In genomic region chr14:101665478-101666078, GRCh38 we compare ENCODE assay signal across 9 cellular contexts.
DNase-seq lines count a peak whose midpoint lies in the region; ATAC-seq, FAIRE-seq and TF ChIP-seq lines count a peak whose summit lies in the region.
"Had no signal": no experiment of that assay in that cellular context is flagged by ENCODE, and none has a peak within 500 bp of the region (broad histone marks: within the 10 kb centered on the region; RNA-seq: fewer than 3 reads in every experiment).

No MANE protein-coding gene starts in this region.

- H3K9me3 Mint-ChIP-seq in activated CD8-positive, alpha-beta memory T cell treated with anti-CD3 and anti-CD28 coated beads, Interleukin-2, amount 10 ng/mL, durations not matched to agents 7 days and 5 days (ENCODE audit: low read depth) = peaks cover 10% of the 10 kb centered on the region
- peaks cover 16% of the 10 kb centered on the region for H3K9me3 Mint-ChIP-seq in T-helper 2 cell treated with Interferon-gamma antibody and Interleukin-4, amounts not matched to agents 5 μg/mL and 100 μg/mL, for 36 hours

- no peak overlapping the region for H3K27ac ChIP-seq in endothelial cell of umbilical vein (ENCODE audit: insufficient read depth, low read depth, low read length)
- H3K27ac ChIP-seq in parathyroid adenoma = no peak overlapping the region
- no peak overlapping the region for H3K27ac ChIP-seq in stomach

- H3K36me3 Mint-ChIP-seq in activated CD8-positive, alpha-beta memory T cell treated with anti-CD3 and anti-CD28 coated beads, Interleukin-2, amount 10 ng/mL, durations not matched to agents 7 days and 5 days = peaks cover 7% of the 10 kb centered on the region
- peaks cover 2% of the 10 kb centered on the region for H3K36me3 Mint-ChIP-seq in T-helper 2 cell treated with Interferon-gamma antibody and Interleukin-4, amounts not matched to agents 5 μg/mL and 100 μg/mL, for 36 hours (ENCODE audit: low read depth)

- H3K9ac ChIP-seq in endothelial cell of umbilical vein (replicated peaks; ENCODE audit: extremely low read depth, insufficient read depth, low read length) (no peak overlapping the region), parathyroid adenoma (no peak overlapping the region)

- H2AFZ ChIP-seq in endothelial cell of umbilical vein (ENCODE audit: low read depth, low read length) (no peak overlapping the region), parathyroid adenoma (no peak overlapping the region)

- H3K4me3 Mint-ChIP-seq in activated CD8-positive, alpha-beta memory T cell treated with anti-CD3 and anti-CD28 coated beads, Interleukin-2, amount 10 ng/mL, durations not matched to agents 7 days and 5 days = no peak overlapping the region
- no peak overlapping the region for H3K4me3 Mint-ChIP-seq in T-helper 2 cell treated with Interferon-gamma antibody and Interleukin-4, amounts not matched to agents 5 μg/mL and 100 μg/mL, for 36 hours
- H3K4me3 Mint-ChIP-seq: activated naive CD4-positive, alpha-beta T cell treated with anti-CD3 and anti-CD28 coated beads, Interleukin-2, amount 50 U/mL, for 24 hours had no signal

- H3K36me3 ChIP-seq in endothelial cell of umbilical vein (ENCODE audit: control insufficient read depth in 2 of 2, extremely low read depth in 1 of 2, insufficient read depth in 2 of 2, low read length in 2 of 2) = no peaks in the 10 kb centered on the region
- no peaks in the 10 kb centered on the region for H3K36me3 ChIP-seq in parathyroid adenoma (ENCODE audit: control insufficient read depth, insufficient read depth, low read length)
- H3K36me3 ChIP-seq in stomach = no peaks in the 10 kb centered on the region

- no peaks in the 10 kb centered on the region for H3K9me3 ChIP-seq in endothelial cell of umbilical vein (replicated peaks; ENCODE audit: control insufficient read depth, insufficient read depth, low read length)
- peaks cover 2% of the 10 kb centered on the region for H3K9me3 ChIP-seq in parathyroid adenoma (ENCODE audit: control insufficient read depth, low read length)
- H3K9me3 ChIP-seq in stomach = peaks cover 0 to 21% (median 18%) of the 10 kb centered on the region in 4 donors

- 30 to 40% (median 38%) methylated on average over 3 of the region's 3 CpGs for WGBS in stomach, 5 donors

- H4K20me1 ChIP-seq in endothelial cell of umbilical vein (replicated peaks; ENCODE audit: control insufficient read depth, extremely low read depth, insufficient read depth, low read length) = no peaks in the 10 kb centered on the region

- no peaks in the 10 kb centered on the region for H3K4me1 Mint-ChIP-seq in activated CD8-positive, alpha-beta memory T cell treated with anti-CD3 and anti-CD28 coated beads, Interleukin-2, amount 10 ng/mL, durations not matched to agents 7 days and 5 days
- no peaks in the 10 kb centered on the region for H3K4me1 Mint-ChIP-seq in T-helper 2 cell treated with Interferon-gamma antibody and Interleukin-4, amounts not matched to agents 5 μg/mL and 100 μg/mL, for 36 hours (ENCODE audit: low read depth)
- H3K4me1 Mint-ChIP-seq: activated naive CD4-positive, alpha-beta T cell treated with anti-CD3 and anti-CD28 coated beads, Interleukin-2, amount 50 U/mL, for 24 hours had no signal

- no peak for TF ChIP-seq POLR2A in endothelial cell of umbilical vein (IDR thresholded peaks at IDR 0.05; ENCODE audit: low read depth, low read length)
- no peak for TF ChIP-seq POLR2A in stomach (IDR thresholded peaks at IDR 0.05)

- dilution Hi-C loops in endothelial cell of umbilical vein (cut with MboI; ENCODE audit: extremely low pct_ligation_motif_present, low sequenced_read_pairs) = no loop called here

- TF ChIP-seq EP300 in stomach (IDR thresholded peaks at IDR 0.05) = no peak

- peak; percentile 39 for ATAC-seq in activated CD8-positive, alpha-beta memory T cell treated with anti-CD3 and anti-CD28 coated beads, Interleukin-2, amount 10 ng/mL, durations not matched to agents 7 days and 5 days
- no peak for ATAC-seq in GM18873 (IDR thresholded peaks at IDR 0.05; ENCODE audit: low FRiP score, unreplicated experiment)

- POLR2A ChIA-PET in endothelial cell of umbilical vein (lab: Charles Lee) = no interaction called here

- H3K79me2 ChIP-seq in endothelial cell of umbilical vein (ENCODE audit: control insufficient read depth, insufficient read depth, low read length) (no peaks in the 10 kb centered on the region), parathyroid adenoma (no peaks in the 10 kb centered on the region)

- intact Hi-C loops in endothelial cell of umbilical vein (cut with micrococcal nuclease) = loop anchor here (10.0 kb wide), 1 partner anchor 1281 kb away; no protein-coding TSS in a partner anchor
- intact Hi-C loops in stomach (cut with DNase I; ENCODE audit: low total_unique reads) = no loop called here

- DNase-seq in activated CD8-positive, alpha-beta memory T cell treated with anti-CD3 and anti-CD28 coated beads, Interleukin-2, amount 10 ng/mL, durations not matched to agents 7 days and 5 days = peak; percentile 63
- DNase-seq in activated CD8-positive, alpha-beta memory T cell treated with anti-CD3 and anti-CD28 coated beads, Interleukin-2, amount 50 U/mL, for 48 hours = no peak
- DNase-seq in MV-4-11 (lab: John Stamatoyannopoulos, UW) (peak; percentile 35), endothelial cell of umbilical vein (ENCODE audit: low read depth, low spot score) (peak; percentile 37), stomach (no peak)
- DNase-seq in T-helper 2 cell treated with Interferon-gamma antibody and Interleukin-4, amounts not matched to agents 5 μg/mL and 100 μg/mL, for 36 hours (ENCODE audit: low spot score) = peak; percentile 12

- peak; percentile 18 to 41 for TF ChIP-seq CTCF in endothelial cell of umbilical vein (IDR thresholded peaks at IDR 0.05; ENCODE audit: extremely low read depth in 1 of 2, insufficient read depth in 1 of 2, low read depth in 1 of 2, low read length in 2 of 2)
- TF ChIP-seq CTCF in parathyroid adenoma (IDR thresholded peaks at IDR 0.05) = peak; percentile 22
- TF ChIP-seq CTCF in stomach (IDR thresholded peaks at IDR 0.05) = peak in 1 of 7 experiments; percentile 20

- no peak for FAIRE-seq in endothelial cell of umbilical vein (lab: Jason Lieb, UNC)

- H3K9me1 ChIP-seq in endothelial cell of umbilical vein (replicated peaks; ENCODE audit: control insufficient read depth, extremely low read depth, insufficient read depth, low read length) = no peaks in the 10 kb centered on the region

- no TSS peak for BruUV-seq in endothelial cell of umbilical vein (replicated peaks; lab: Mats Ljungman, UMichigan)

- H3K4me1 ChIP-seq in endothelial cell of umbilical vein (ENCODE audit: control insufficient read depth, extremely low read depth, insufficient read depth, low read length) (no peaks in the 10 kb centered on the region), parathyroid adenoma (no peaks in the 10 kb centered on the region), stomach (no peaks in the 10 kb centered on the region)

- H3K27me3 Mint-ChIP-seq in activated CD8-positive, alpha-beta memory T cell treated with anti-CD3 and anti-CD28 coated beads, Interleukin-2, amount 10 ng/mL, durations not matched to agents 7 days and 5 days = peaks cover 56% of the 10 kb centered on the region
- peaks cover 42% of the 10 kb centered on the region for H3K27me3 Mint-ChIP-seq in T-helper 2 cell treated with Interferon-gamma antibody and Interleukin-4, amounts not matched to agents 5 μg/mL and 100 μg/mL, for 36 hours (ENCODE audit: low read depth)

- CTCF ChIA-PET in activated CD8-positive, alpha-beta memory T cell treated with anti-CD3 and anti-CD28 coated beads, Interleukin-2, amount 10 ng/mL, durations not matched to agents 7 days and 5 days (lab: Charles Lee) = no interaction called here
- CTCF ChIA-PET in endothelial cell of umbilical vein (lab: Charles Lee) = interaction anchor here (2.7 kb wide), 1 partner anchor 1281 kb away, joined by 18 read pairs; no protein-coding TSS in a partner anchor

- H3K27ac Mint-ChIP-seq in activated CD8-positive, alpha-beta memory T cell treated with anti-CD3 and anti-CD28 coated beads, Interleukin-2, amount 10 ng/mL, durations not matched to agents 7 days and 5 days = no peak overlapping the region
- no peak overlapping the region for H3K27ac Mint-ChIP-seq in T-helper 2 cell treated with Interferon-gamma antibody and Interleukin-4, amounts not matched to agents 5 μg/mL and 100 μg/mL, for 36 hours
- H3K27ac Mint-ChIP-seq: activated naive CD4-positive, alpha-beta T cell treated with anti-CD3 and anti-CD28 coated beads, Interleukin-2, amount 50 U/mL, for 24 hours had no signal

- H3K27me3 ChIP-seq in endothelial cell of umbilical vein (ENCODE audit: control insufficient read depth in 2 of 2, insufficient read depth in 2 of 2, low read length in 2 of 2) = peaks cover 7 to 31% of the 10 kb centered on the region in 2 experiments
- no peaks in the 10 kb centered on the region for H3K27me3 ChIP-seq in parathyroid adenoma (ENCODE audit: control insufficient read depth, insufficient read depth, low read length)
- peaks cover 0 to 44% (median 15%) of the 10 kb centered on the region in 3 donors for H3K27me3 ChIP-seq in stomach

- H3K4me3 ChIP-seq in endothelial cell of umbilical vein (replicated peaks in 1 of 3; ENCODE audit: insufficient read depth in 1 of 3, low read depth in 1 of 3, low read length in 3 of 3) (no peak overlapping the region), parathyroid adenoma (ENCODE audit: low read depth, low read length) (no peak overlapping the region), stomach (no peak overlapping the region)

- no peak overlapping the region for H3K4me2 ChIP-seq in endothelial cell of umbilical vein (ENCODE audit: insufficient read depth, low read length)
- no peak overlapping the region for H3K4me2 ChIP-seq in parathyroid adenoma (ENCODE audit: low read length)

TF ChIP-seq in endothelial cell of umbilical vein, 7 proteins besides CTCF, POLR2A, EP300 and RAD21:
- TF ChIP-seq JUN (IDR thresholded peaks at IDR 0.05; ENCODE audit: borderline replicate concordance, insufficient read depth, insufficient read length, low read depth) = no peak
- TF ChIP-seq GATA2 (IDR thresholded peaks at IDR 0.05; ENCODE audit: insufficient read depth, insufficient read length, low read depth, low read length) = no peak
- no peak for TF ChIP-seq POLR2AphosphoS5 (IDR thresholded peaks at IDR 0.05; ENCODE audit: insufficient read depth, low read depth, low read length)

Comparison
In these comparisons a context has a peak if more than half of its experiments do, and no peak if none do; other contexts are left out.
1. DNase-seq: peak in activated CD8-positive, alpha-beta memory T cell treated with anti-CD3 and anti-CD28 coated beads, Interleukin-2, amount 10 ng/mL, durations not matched to agents 7 days and 5 days (single experiment), MV-4-11 (single experiment), T-helper 2 cell treated with Interferon-gamma antibody and Interleukin-4, amounts not matched to agents 5 μg/mL and 100 μg/mL, for 36 hours (single experiment) and endothelial cell of umbilical vein (single experiment); none in activated CD8-positive, alpha-beta memory T cell treated with anti-CD3 and anti-CD28 coated beads, Interleukin-2, amount 50 U/mL, for 48 hours (single experiment) and stomach (single experiment).